ENCODE assay signal across 17 cellular contexts in genomic region chr4:138561906-138562305, GRCh38.
"Had no signal": no experiment of that assay in that cellular context is flagged by ENCODE, and none has a peak within 500 bp of the region (broad histone marks: within the 10 kb centered on the region; RNA-seq: fewer than 3 reads in every experiment).

No MANE protein-coding gene starts in this region.

- H3K36me3 Mint-ChIP-seq: activated naive CD4-positive, alpha-beta T cell treated with anti-CD3 and anti-CD28 coated beads, Interleukin-2, amount 50 U/mL, for 72 hours; natural killer cell; stimulated activated naive B cell treated with anti-CD40 and anti-IgM and Interleukin-4, amounts not matched to agents 10 μg/mL and 1 μg/mL and 100 μg/mL, for 72 hours had no signal

- H3K27me3 Mint-ChIP-seq: progenitor cell of endocrine pancreas; stimulated activated naive B cell treated with anti-CD40 and anti-IgM and Interleukin-4, amounts not matched to agents 10 μg/mL and 1 μg/mL and 100 μg/mL, for 72 hours had no signal

- H3K27ac ChIP-seq: epithelial cell of prostate, foreskin keratinocyte, spleen, thyroid gland, VCaP had no signal

- H3K36me3 ChIP-seq: spleen, thyroid gland had no signal

- H3K4me1 ChIP-seq: foreskin keratinocyte, spleen, thyroid gland had no signal

- DNase-seq: activated CD4-positive, alpha-beta T cell treated with anti-CD3 and anti-CD28 coated beads for 1 hour; activated CD4-positive, alpha-beta T cell treated with anti-CD3 and anti-CD28 coated beads, Interleukin-2, amount 50 U/mL, for 48 hours; activated gamma-delta T cell treated with Interleukin-2 at 50 U/mL for 16 hours; foreskin keratinocyte; glutamatergic neuron; natural killer cell; stimulated activated naive B cell treated with anti-CD40 and anti-IgM and Interleukin-4, amounts not matched to agents 10 μg/mL and 1 μg/mL and 100 μg/mL, for 72 hours; SW 1271; T-helper 2 cell had no signal

- H3K27ac Mint-ChIP-seq: activated naive CD4-positive, alpha-beta T cell treated with anti-CD3 and anti-CD28 coated beads, Interleukin-2, amount 50 U/mL, for 72 hours; dendritic cell treated with granulocyte-macrophage colony-stimulating factor and Interleukin-4, amounts not matched to agents 40 ng/mL and 50 ng/mL, for 4 days; natural killer cell; progenitor cell of endocrine pancreas; stimulated activated naive B cell treated with anti-CD40 and anti-IgM and Interleukin-4, amounts not matched to agents 10 μg/mL and 1 μg/mL and 100 μg/mL, for 72 hours had no signal

- H3K27me3 ChIP-seq: foreskin keratinocyte, spleen, thyroid gland had no signal

- H3K4me3 ChIP-seq: spleen, thyroid gland had no signal

- H3K4me1 Mint-ChIP-seq: natural killer cell; stimulated activated naive B cell treated with anti-CD40 and anti-IgM and Interleukin-4, amounts not matched to agents 10 μg/mL and 1 μg/mL and 100 μg/mL, for 72 hours had no signal

- FAIRE-seq: urothelium cell line had no signal

- H3K9me3 ChIP-seq: spleen, thyroid gland had no signal

- H3K4me3 Mint-ChIP-seq: dendritic cell treated with granulocyte-macrophage colony-stimulating factor and Interleukin-4, amounts not matched to agents 40 ng/mL and 50 ng/mL, for 4 days; natural killer cell; stimulated activated naive B cell treated with anti-CD40 and anti-IgM and Interleukin-4, amounts not matched to agents 10 μg/mL and 1 μg/mL and 100 μg/mL, for 72 hours had no signal

- H3K9me3 Mint-ChIP-seq: activated naive CD4-positive, alpha-beta T cell treated with anti-CD3 and anti-CD28 coated beads, Interleukin-2, amount 50 U/mL, for 72 hours had no signal
